Comparison of ENCODE assay signal across 9 cellular contexts in genomic region chr1:6259491-6260362, GRCh38. TPM values are rescaled to one million over a fixed set of nuclear protein-coding genes. Genes with fewer than 3 reads are reported as not detected.
DNase-seq lines count a peak whose midpoint lies in the region; ATAC-seq and TF ChIP-seq lines count a peak whose summit lies in the region.
"Had no signal": no experiment of that assay in that cellular context is flagged by ENCODE, and none has a peak within 500 bp of the region (broad histone marks: within the 10 kb centered on the region; RNA-seq: fewer than 3 reads in every experiment).

No MANE protein-coding gene starts in this region.

- H4K20me1 ChIP-seq in fibroblast of lung (ENCODE audit: control insufficient read depth, extremely low read depth, insufficient read depth, low read length) (no peaks in the 10 kb centered on the region), neural progenitor cell (ENCODE audit: low read depth) (peaks cover 53% of the 10 kb centered on the region)

- peak overlapping the region; percentile 46 to 61 for H3K4me3 Mint-ChIP-seq in activated T-cell treated with anti-CD3 and anti-CD28 coated beads, Interleukin-2, amount 50 U/mL, for 72 hours
- H3K4me3 Mint-ChIP-seq in neural progenitor cell, result peak overlapping the region; percentile 84

- no peaks in the 10 kb centered on the region for H3K9me3 ChIP-seq in Peyer's patch
- H3K9me3 ChIP-seq in fibroblast of lung (ENCODE audit: control insufficient read depth, insufficient read depth, low read depth, low read length), result no peaks in the 10 kb centered on the region
- H3K9me3 ChIP-seq in neural progenitor cell (ENCODE audit: low read depth), result no peaks in the 10 kb centered on the region
- no peaks in the 10 kb centered on the region for H3K9me3 ChIP-seq in stomach

- H2AFZ ChIP-seq in fibroblast of lung (ENCODE audit: low read length) (no peak overlapping the region), neural progenitor cell (replicated peaks) (no peak overlapping the region)

- H3K27me3 ChIP-seq in Peyer's patch, result no peaks in the 10 kb centered on the region
- H3K27me3 ChIP-seq in fibroblast of lung (ENCODE audit: control insufficient read depth, insufficient read depth, low read length), result no peaks in the 10 kb centered on the region
- H3K27me3 ChIP-seq in neural progenitor cell, result peaks cover 8% of the 10 kb centered on the region
- peaks cover 0 to 61% (median 23%) of the 10 kb centered on the region in 3 donors for H3K27me3 ChIP-seq in stomach

- H3K79me2 ChIP-seq in fibroblast of lung (ENCODE audit: control insufficient read depth, insufficient read depth, low read length) (no peaks in the 10 kb centered on the region), neural progenitor cell (ENCODE audit: low read depth) (peaks cover 10% of the 10 kb centered on the region)

- H3K27ac ChIP-seq in Peyer's patch (peak overlapping the region; percentile 64 to 93 (median 84)), fibroblast of lung (ENCODE audit: insufficient read depth, low read length) (no peak overlapping the region), neural progenitor cell (no peak overlapping the region), stomach (peak overlapping the region in 4 of 5 donors; percentile 38 to 81 (median 50))

- 6 to 21% (median 9%) methylated on average over 12 to 46 of the region's 46 CpGs for WGBS in stomach, 5 donors

- TF ChIP-seq POLR2A in Peyer's patch (IDR thresholded peaks at IDR 0.05) (peak; percentile 36 to 78), stomach (IDR thresholded peaks at IDR 0.05) (no peak)

- H3K36me3 ChIP-seq in Peyer's patch (no peaks in the 10 kb centered on the region), fibroblast of lung (ENCODE audit: control insufficient read depth, insufficient read depth, low read length) (no peaks in the 10 kb centered on the region), neural progenitor cell (no peaks in the 10 kb centered on the region), stomach (peaks cover 0 to 13% (median 3%) of the 10 kb centered on the region in 4 donors)

- peak overlapping the region; percentile 62 to 100 (median 76) for H3K4me3 ChIP-seq in Peyer's patch
- H3K4me3 ChIP-seq in fibroblast of lung (replicated peaks in 1 of 4; ENCODE audit: control extremely low read depth in 1 of 4, insufficient read depth in 1 of 4, low read depth in 3 of 4, low read length in 4 of 4), result peak overlapping the region in 3 of 4 experiments; percentile 23 to 75 (median 71)
- peak overlapping the region; percentile 77 for H3K4me3 ChIP-seq in neural progenitor cell
- H3K4me3 ChIP-seq in stomach, result peak overlapping the region; percentile 51 to 74 (median 62)

- H3K4me2 ChIP-seq in fibroblast of lung (ENCODE audit: extremely low read depth, insufficient read depth, low read length), result peak overlapping the region; percentile 40
- H3K4me2 ChIP-seq in neural progenitor cell, result peak overlapping the region; percentile 95

- intact Hi-C loops in stomach (cut with DNase I; ENCODE audit: low total_unique reads), result no loop called here

- H3K4me1 ChIP-seq in Peyer's patch (peaks cover 2 to 23% (median 11%) of the 10 kb centered on the region in 4 donors), fibroblast of lung (ENCODE audit: control insufficient read depth, extremely low read depth, insufficient read depth, low read length) (peaks cover 13% of the 10 kb centered on the region), neural progenitor cell (peaks cover 16% of the 10 kb centered on the region), stomach (peaks cover 13 to 41% (median 32%) of the 10 kb centered on the region in 4 donors)

- H3K27ac Mint-ChIP-seq in activated T-cell treated with anti-CD3 and anti-CD28 coated beads, Interleukin-2, amount 50 U/mL, for 72 hours, result no peak overlapping the region
- peak overlapping the region; percentile 60 for H3K27ac Mint-ChIP-seq in neural progenitor cell

- TF ChIP-seq CTCF in Peyer's patch (IDR thresholded peaks at IDR 0.05) (peak in 3 of 6 experiments; percentile 37 to 41 (median 40)), fibroblast of lung (conservative IDR thresholded peaks at IDR 0.05 in 1 of 2, IDR thresholded peaks at IDR 0.05 in 1 of 2; ENCODE audit: low read depth in 1 of 2, low read length in 2 of 2) (no peak), neural progenitor cell (IDR thresholded peaks at IDR 0.05) (no peak), stomach (IDR thresholded peaks at IDR 0.05) (no peak)

- peak; percentile 36 for DNase-seq in G401 (ENCODE audit: low spot score)
- peak; percentile 71 to 95 (median 94) for DNase-seq in Peyer's patch
- DNase-seq in activated T-cell treated with anti-CD3 and anti-CD28 coated beads, Interleukin-2, amount 50 U/mL, for 72 hours, result peak; percentile 81 to 82
- DNase-seq in fibroblast of lung (ENCODE audit: low read depth in 2 of 2), result peak; percentile 71 to 81
- peak; percentile 94 for DNase-seq in neural progenitor cell (ENCODE audit: low spot score)
- DNase-seq in stomach, result peak; percentile 75
- no peak for DNase-seq in GOT3 (lab: John Stamatoyannopoulos, UW)

- no peak for TF ChIP-seq EP300 in stomach (IDR thresholded peaks at IDR 0.05)

- peaks cover 26% of the 10 kb centered on the region for H3F3A ChIP-seq in neural progenitor cell (ENCODE audit: low read depth)

- in situ Hi-C loops in G401 (cut with HindIII; ENCODE audit: low sequenced_read_pairs), result no loop called here

- peaks cover 18% of the 10 kb centered on the region for H3K27me3 Mint-ChIP-seq in activated T-cell treated with anti-CD3 and anti-CD28 coated beads, Interleukin-2, amount 50 U/mL, for 72 hours (ENCODE audit: low read depth)
- H3K27me3 Mint-ChIP-seq in neural progenitor cell (ENCODE audit: insufficient read depth, low read depth), result peaks cover 5% of the 10 kb centered on the region

- H3K36me3 Mint-ChIP-seq in activated T-cell treated with anti-CD3 and anti-CD28 coated beads, Interleukin-2, amount 50 U/mL, for 72 hours (ENCODE audit: insufficient read depth in 2 of 2), result no peaks in the 10 kb centered on the region
- H3K36me3 Mint-ChIP-seq in neural progenitor cell, result peaks cover 2% of the 10 kb centered on the region

- H3K4me1 Mint-ChIP-seq in activated T-cell treated with anti-CD3 and anti-CD28 coated beads, Interleukin-2, amount 50 U/mL, for 72 hours (ENCODE audit: low read depth), result peaks cover 4% of the 10 kb centered on the region
- H3K4me1 Mint-ChIP-seq in neural progenitor cell, result peaks cover 30% of the 10 kb centered on the region

- H3K9ac ChIP-seq in fibroblast of lung (ENCODE audit: insufficient read depth, low read length) (no peak overlapping the region), neural progenitor cell (no peak overlapping the region)

- peak; percentile 46 for ATAC-seq in HG03432 (IDR thresholded peaks at IDR 0.05; ENCODE audit: unreplicated experiment)
- peak; percentile 70 to 75 for ATAC-seq in activated T-cell treated with anti-CD3 and anti-CD28 coated beads, Interleukin-2, amount 50 U/mL, for 72 hours (replicated peaks in 1 of 2)

- H3K9me3 Mint-ChIP-seq in activated T-cell treated with anti-CD3 and anti-CD28 coated beads, Interleukin-2, amount 50 U/mL, for 72 hours, result no peaks in the 10 kb centered on the region
- no peaks in the 10 kb centered on the region for H3K9me3 Mint-ChIP-seq in neural progenitor cell

RNA-seq across cellular contexts. Expression of gene GPR153, which starts 1.2 kb away (rescaled TPM):
- total RNA-seq in G401 (2014; rRNA removed; shearing (Covaris generic)), result 3.3 and 4.5 TPM in 2 replicates
- total RNA-seq in Peyer's patch (100 to 1,000 TPM in 3 of 4 donors, 1 to 10 TPM in 1; 3.3 to 162 (median 121) TPM), fibroblast of lung (8.9 and 13.4 TPM in 2 replicates), neural progenitor cell (ENCODE audit: low replicate concordance) (8.4 and 27.3 TPM in 2 replicates), stomach (10 to 100 TPM in 1 of 5 donors, 1 to 10 TPM in 4; 1.8 to 63.1 (median 3.6) TPM)
- 1 to 10 TPM in 1 of 2 donors, under 1 TPM in 1; 0.62 to 1.6 TPM for total RNA-seq in activated T-cell treated with anti-CD3 and anti-CD28 coated beads, Interleukin-2, amount 50 U/mL, for 72 hours
- polyA plus RNA-seq in fibroblast of lung (4.0 and 8.5 TPM in 2 replicates), stomach (1 to 10 TPM; 2.2 to 3.1 (median 2.6) TPM)
- polyA plus RNA-seq in fibroblast of lung (2012), result 5.6 and 13.9 TPM in 2 replicates
- 12.9 and 21.1 TPM in 2 replicates for polyA minus RNA-seq in fibroblast of lung (ENCODE audit: low replicate concordance)

RNA-seq across cellular contexts. Expression of gene HES3, which starts 15.7 kb away (rescaled TPM):
- not detected in 2 replicates for total RNA-seq in G401 (2014; rRNA removed; shearing (Covaris generic))
- total RNA-seq in Peyer's patch, result not detected
- total RNA-seq in activated T-cell treated with anti-CD3 and anti-CD28 coated beads, Interleukin-2, amount 50 U/mL, for 72 hours, result not detected
- not detected in 2 replicates for total RNA-seq in fibroblast of lung
- not detected in 2 replicates for polyA plus RNA-seq in fibroblast of lung
- not detected in 2 replicates for polyA plus RNA-seq in fibroblast of lung (2012)
- not detected in 2 replicates for polyA minus RNA-seq in fibroblast of lung (ENCODE audit: low replicate concordance)
- total RNA-seq in neural progenitor cell (ENCODE audit: low replicate concordance), result 5.5 and 22.2 TPM in 2 replicates
- not detected for total RNA-seq in stomach
- not detected for polyA plus RNA-seq in stomach
- total RNA-seq: glomerular endothelial cell had no signal

RNA-seq across cellular contexts. Expression of gene ICMT, which starts 24.0 kb away (rescaled TPM):
- total RNA-seq in G401 (2014; rRNA removed; shearing (Covaris generic)), result 93.8 and 107 TPM in 2 replicates
- 100 to 1,000 TPM in 1 of 4 donors, 10 to 100 TPM in 3; 26.4 to 109 (median 63.8) TPM for total RNA-seq in Peyer's patch
- 10 to 100 TPM; 39.5 to 46.9 TPM for total RNA-seq in activated T-cell treated with anti-CD3 and anti-CD28 coated beads, Interleukin-2, amount 50 U/mL, for 72 hours
- 62.4 and 95.1 TPM in 2 replicates for total RNA-seq in fibroblast of lung
- polyA plus RNA-seq in fibroblast of lung, result 91.1 and 95.8 TPM in 2 replicates
- polyA plus RNA-seq in fibroblast of lung (2012), result 58.9 and 63.8 TPM in 2 replicates
- polyA minus RNA-seq in fibroblast of lung (ENCODE audit: low replicate concordance), result 34.3 and 40.6 TPM in 2 replicates
- total RNA-seq in neural progenitor cell (ENCODE audit: low replicate concordance), result 88.4 and 118 TPM in 2 replicates
- total RNA-seq in stomach, result 10 to 100 TPM; 16.3 to 67.9 (median 35.2) TPM
- polyA plus RNA-seq in stomach, result 10 to 100 TPM in 2 of 3 donors, 1 to 10 TPM in 1; 9.9 to 15.9 (median 14.6) TPM

RNA-seq across cellular contexts. Expression of gene RNF207, which starts 53.8 kb away (rescaled TPM):
- total RNA-seq in G401 (2014; rRNA removed; shearing (Covaris generic)), result 0.44 and 5.1 TPM in 2 replicates
- total RNA-seq in Peyer's patch, result 100 to 1,000 TPM in 3 of 4 donors, 10 to 100 TPM in 1; 56.9 to 153 (median 118) TPM
- total RNA-seq in activated T-cell treated with anti-CD3 and anti-CD28 coated beads, Interleukin-2, amount 50 U/mL, for 72 hours, result 10 to 100 TPM in 1 of 2 donors, 1 to 10 TPM in 1; 9.5 to 14.9 TPM
- total RNA-seq in fibroblast of lung, result 9.2 and 17.2 TPM in 2 replicates
- polyA plus RNA-seq in fibroblast of lung, result 2.0 and 2.6 TPM in 2 replicates
- 0.90 and 1.6 TPM in 2 replicates for polyA plus RNA-seq in fibroblast of lung (2012)
- 4.7 and 12.2 TPM in 2 replicates for polyA minus RNA-seq in fibroblast of lung (ENCODE audit: low replicate concordance)
- 3.1 and 5.9 TPM in 2 replicates for total RNA-seq in neural progenitor cell (ENCODE audit: low replicate concordance)
- 100 to 1,000 TPM in 1 of 5 donors, 10 to 100 TPM in 4; 11.9 to 112 (median 69.4) TPM for total RNA-seq in stomach
- polyA plus RNA-seq in stomach, result 10 to 100 TPM in 1 of 3 donors, 1 to 10 TPM in 2; 1.5 to 17.5 (median 3.9) TPM

Comparison
In these comparisons a context has a peak if more than half of its experiments do, and no peak if none do; other contexts are left out.
1. H3K27ac ChIP-seq: peak in Peyer's patch (4 of 4) and stomach (4 of 5); none in fibroblast of lung (single experiment) and neural progenitor cell (single experiment).
2. POLR2A ChIP-seq: peak in Peyer's patch (2 of 2); none in stomach (0 of 4).
3. Peak in every context shown above with its lines, with median percentiles within 50 percentile points of each other: H3K4me3 ChIP-seq.